In the genomic region with DNA sequence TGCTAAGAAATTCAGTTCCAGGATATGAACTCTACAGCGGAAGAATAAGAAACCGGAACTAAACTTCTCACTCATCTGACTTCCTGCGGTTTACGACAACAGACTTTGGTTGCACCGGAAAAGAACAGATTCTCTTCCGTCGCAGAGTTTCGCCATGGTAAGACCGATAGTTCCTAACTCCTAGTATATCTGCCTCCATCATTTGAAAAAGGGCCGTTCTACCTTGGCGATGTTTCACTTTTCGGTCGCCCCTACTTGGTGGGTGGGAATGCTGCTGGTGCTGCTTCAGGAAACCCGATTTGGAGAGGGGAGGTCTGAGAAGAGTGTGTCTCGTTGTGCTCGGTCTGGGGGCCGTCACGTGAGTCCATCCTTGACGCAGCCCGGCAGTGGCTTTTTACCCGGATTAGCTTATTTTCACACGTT, we compare ENCODE assay signal across 8 cellular contexts. TPM values are rescaled to one million over a fixed set of nuclear protein-coding genes. Genes with fewer than 3 reads are reported as not detected.
DNase-seq lines count a peak whose midpoint lies in the region; ATAC-seq and TF ChIP-seq lines count a peak whose summit lies in the region.

RPS4Y1 (plus strand) TSS at position 132 of the 423 bp plus-strand sequence; CDS start at position 155, 23 bp downstream.

- H3K9me3 ChIP-seq in right atrium auricular region (no peaks in the 10 kb centered on the region), thoracic aorta (no peaks in the 10 kb centered on the region)

- H3K27ac Mint-ChIP-seq in activated naive CD8-positive, alpha-beta T cell treated with anti-CD3 and anti-CD28 coated beads, Interleukin-2, amount 50 U/mL, for 24 hours, result peak within 1 kb of the TSS; percentile 92

- no peaks in the 10 kb centered on the region for H3K27me3 Mint-ChIP-seq in activated naive CD8-positive, alpha-beta T cell treated with anti-CD3 and anti-CD28 coated beads, Interleukin-2, amount 50 U/mL, for 24 hours

- peaks cover 48% of the 10 kb centered on the region for H3K36me3 Mint-ChIP-seq in activated naive CD8-positive, alpha-beta T cell treated with anti-CD3 and anti-CD28 coated beads, Interleukin-2, amount 50 U/mL, for 24 hours (ENCODE audit: low read depth)

- ATAC-seq in Right ventricle myocardium superior (ENCODE audit: poor library complexity), result peak; percentile 84
- peak; percentile 69 for ATAC-seq in activated naive CD8-positive, alpha-beta T cell treated with anti-CD3 and anti-CD28 coated beads, Interleukin-2, amount 50 U/mL, for 24 hours
- ATAC-seq in thoracic aorta (ENCODE audit: insufficient number of reproducible peaks, low FRiP score, low read depth), result no peak
- no peak for ATAC-seq in left colon

- DNase-seq in Right ventricle myocardium superior, result no peak
- DNase-seq in right atrium auricular region (ENCODE audit: low spot score), result no peak
- DNase-seq in NCI-H526 (lab: John Stamatoyannopoulos, UW), result peak; percentile 17 to 55
- DNase-seq in activated naive CD8-positive, alpha-beta T cell treated with anti-CD3 and anti-CD28 coated beads, Interleukin-2, amount 50 U/mL, for 24 hours, result peak; percentile 34
- DNase-seq in lung microvascular endothelial cell (ENCODE audit: low read depth in 2 of 2), result no peak
- no peak for DNase-seq in thoracic aorta (ENCODE audit: low spot score)
- DNase-seq in brain microvascular endothelial cell, result no peak
- DNase-seq in left colon, result no peak

- intact Hi-C loops in Right ventricle myocardium superior (cut with DNase I) (no loop called here), left colon (cut with DNase I, micrococcal nuclease) (no loop called here)

- peak within 1 kb of the TSS; percentile 90 for H3K4me3 Mint-ChIP-seq in activated naive CD8-positive, alpha-beta T cell treated with anti-CD3 and anti-CD28 coated beads, Interleukin-2, amount 50 U/mL, for 24 hours

- H3K4me3 ChIP-seq in right atrium auricular region, result no peak within 1 kb of the TSS
- H3K4me3 ChIP-seq in thoracic aorta, result peak within 1 kb of the TSS; percentile 85
- H3K4me3 ChIP-seq in brain microvascular endothelial cell (ENCODE audit: low read depth, low read length), result no peak within 1 kb of the TSS

- no peaks in the 10 kb centered on the region for H3K4me1 ChIP-seq in right atrium auricular region
- no peaks in the 10 kb centered on the region for H3K4me1 ChIP-seq in thoracic aorta (ENCODE audit: control insufficient read depth in 1 of 2, low read depth in 2 of 2)

- H3K36me3 ChIP-seq in right atrium auricular region, result no peaks in the 10 kb centered on the region
- H3K36me3 ChIP-seq in thoracic aorta, result peaks cover 4% of the 10 kb centered on the region
- H3K36me3 ChIP-seq in brain microvascular endothelial cell (replicated peaks), result no peaks in the 10 kb centered on the region

- TF ChIP-seq CTCF in right atrium auricular region (IDR thresholded peaks at IDR 0.05) (no peak), thoracic aorta (IDR thresholded peaks at IDR 0.05) (no peak), brain microvascular endothelial cell (IDR thresholded peaks at IDR 0.05; ENCODE audit: low read depth, low read length, missing control alignments) (no peak)

- H3K27ac ChIP-seq in right atrium auricular region (no peak within 1 kb of the TSS), thoracic aorta (peak within 1 kb of the TSS; percentile 43 to 71), brain microvascular endothelial cell (no peak within 1 kb of the TSS)

- H3K4me1 Mint-ChIP-seq in activated naive CD8-positive, alpha-beta T cell treated with anti-CD3 and anti-CD28 coated beads, Interleukin-2, amount 50 U/mL, for 24 hours, result peaks cover 48% of the 10 kb centered on the region

- H3K9me3 Mint-ChIP-seq in activated naive CD8-positive, alpha-beta T cell treated with anti-CD3 and anti-CD28 coated beads, Interleukin-2, amount 50 U/mL, for 24 hours, result no peaks in the 10 kb centered on the region

- in situ Hi-C loops in brain microvascular endothelial cell (cut with HindIII; ENCODE audit: low pct_ligation_motif_present, low sequenced_read_pairs), result no loop called here

- H3K27me3 ChIP-seq in right atrium auricular region, result no peaks in the 10 kb centered on the region
- H3K27me3 ChIP-seq in thoracic aorta (replicated peaks; ENCODE audit: insufficient read depth), result no peaks in the 10 kb centered on the region
- H3K27me3 ChIP-seq in brain microvascular endothelial cell (replicated peaks), result no peaks in the 10 kb centered on the region

RNA-seq across cellular contexts. Expression of gene RPS4Y1, which starts in this region (rescaled TPM):
- total RNA-seq in Right ventricle myocardium superior (178 TPM), right atrium auricular region (not detected), lung microvascular endothelial cell (315 TPM in 1 of 2 replicates, not detected in the other), thoracic aorta (100 to 1,000 TPM; 125 to 133 TPM), left colon (not detected)

Comparison
In these comparisons a context has a peak if more than half of its experiments do, and no peak if none do; other contexts are left out.
1. ATAC-seq: peak in Right ventricle myocardium superior (single experiment) and activated naive CD8-positive, alpha-beta T cell treated with anti-CD3 and anti-CD28 coated beads, Interleukin-2, amount 50 U/mL, for 24 hours (single experiment); none in thoracic aorta (single experiment) and left colon (single experiment).
2. DNase-seq: peak in NCI-H526 (2 of 2) and activated naive CD8-positive, alpha-beta T cell treated with anti-CD3 and anti-CD28 coated beads, Interleukin-2, amount 50 U/mL, for 24 hours (single experiment); none in Right ventricle myocardium superior (single experiment), right atrium auricular region (single experiment), lung microvascular endothelial cell (0 of 2), thoracic aorta (single experiment), brain microvascular endothelial cell (single experiment) and left colon (0 of 2).
3. H3K27ac ChIP-seq: peak in thoracic aorta (2 of 2); none in right atrium auricular region (0 of 2) and brain microvascular endothelial cell (single experiment).